22 cellular contexts compared by ENCODE assay signal in the genomic region with DNA sequence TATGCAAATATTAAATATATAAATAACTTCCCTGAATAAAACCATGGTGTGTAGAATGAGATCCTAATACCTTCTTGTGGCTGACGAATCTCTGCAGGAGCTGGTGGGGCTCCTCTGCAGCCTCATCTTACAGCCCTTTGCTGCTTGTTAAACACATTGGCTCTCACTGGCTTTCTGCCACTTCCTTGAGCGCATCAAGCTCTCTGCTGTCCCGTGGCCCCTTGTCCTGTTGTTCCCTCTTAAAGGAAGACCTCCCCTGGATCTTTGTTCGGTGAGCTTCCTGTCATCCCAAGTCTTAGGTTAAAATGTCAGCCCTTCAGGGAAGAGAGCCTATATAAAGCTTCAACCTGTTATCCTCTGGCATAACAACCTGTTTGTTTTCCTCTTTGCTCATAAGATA.
DNase-seq lines count a peak whose midpoint lies in the region; FAIRE-seq and TF ChIP-seq lines count a peak whose summit lies in the region.
"Had no signal": no experiment of that assay in that cellular context is flagged by ENCODE, and none has a peak within 500 bp of the region (broad histone marks: within the 10 kb centered on the region; RNA-seq: fewer than 3 reads in every experiment).

No MANE protein-coding gene starts in this region.

- DNase-seq in A172 (ENCODE audit: low spot score) (peak; percentile 16), M059J (ENCODE audit: low read depth) (peak; percentile 30), astrocyte of the hippocampus (ENCODE audit: low read depth, low spot score) (peak; percentile 16), neural progenitor cell (ENCODE audit: low spot score) (peak; percentile 65), sigmoid colon (no peak), kidney (no peak), NCI-H2081 treated with DMSO at 0.1 percent for 48 hours (lab: John Stamatoyannopoulos, UW) (no peak), hypothalamus (lab: John Stamatoyannopoulos, UW) (no peak)
- DNase-seq: CD4-positive, alpha-beta memory T cell; DMS153; EL; GOT3; KG1; NCI-H1048; NCI-H1436; NCI-H748 treated with DMSO at 0.1 percent for 48 hours; NK-92 treated with Interleukin-12 subunit alpha and Interleukin-12 subunit beta, amount 100 ng/mL, for 24 hours; Peyer's patch; Right ventricle myocardium superior had no signal

- no peak overlapping the region for H3K4me3 Mint-ChIP-seq in neural progenitor cell
- H3K4me3 Mint-ChIP-seq: CD4-positive, alpha-beta memory T cell had no signal

- H3K4me1 ChIP-seq in neural progenitor cell (no peaks in the 10 kb centered on the region), sigmoid colon (no peaks in the 10 kb centered on the region), kidney (ENCODE audit: control insufficient read depth in 1 of 2, insufficient read depth in 1 of 2, low read depth in 1 of 2, low read length in 2 of 2) (no peaks in the 10 kb centered on the region)
- H3K4me1 ChIP-seq: A549, BLaER1, Peyer's patch had no signal

- H4K20me1 ChIP-seq in neural progenitor cell (ENCODE audit: low read depth) = no peaks in the 10 kb centered on the region
- H4K20me1 ChIP-seq: BLaER1 had no signal

- H3K27me3 ChIP-seq in neural progenitor cell (no peaks in the 10 kb centered on the region), sigmoid colon (no peaks in the 10 kb centered on the region)
- H3K27me3 ChIP-seq: BLaER1, Peyer's patch had no signal

- H3K4me1 Mint-ChIP-seq in neural progenitor cell = peaks cover 13% of the 10 kb centered on the region
- H3K4me1 Mint-ChIP-seq: CD4-positive, alpha-beta memory T cell had no signal

- H3K9ac ChIP-seq in neural progenitor cell = no peak overlapping the region
- no peak overlapping the region for H3K9ac ChIP-seq in kidney (ENCODE audit: low read length in 2 of 2)
- H3K9ac ChIP-seq: BLaER1 had no signal

- H3K27ac ChIP-seq in neural progenitor cell = no peak overlapping the region
- H3K27ac ChIP-seq in sigmoid colon = no peak overlapping the region
- H3K27ac ChIP-seq in kidney (ENCODE audit: low read depth in 2 of 2, low read length in 2 of 2) = no peak overlapping the region
- H3K27ac ChIP-seq: A549, BLaER1, Peyer's patch had no signal

- TF ChIP-seq CTCF in neural progenitor cell (IDR thresholded peaks at IDR 0.05) (no peak), sigmoid colon (IDR thresholded peaks at IDR 0.05) (no peak), kidney (IDR thresholded peaks at IDR 0.05; ENCODE audit: borderline replicate concordance, extremely low read depth, insufficient read depth) (no peak)

- peak overlapping the region; percentile 45 for H2AFZ ChIP-seq in neural progenitor cell (replicated peaks)

- intact Hi-C loops in sigmoid colon (cut with DNase I) = no loop called here
- intact Hi-C loops in kidney (cut with DNase I) = no loop called here

- peak overlapping the region; percentile 4 for H3K27ac Mint-ChIP-seq in neural progenitor cell
- H3K27ac Mint-ChIP-seq: CD4-positive, alpha-beta memory T cell had no signal

- no peak for FAIRE-seq in kidney (lab: Jason Lieb, UNC)
- FAIRE-seq: A549, GM12891 had no signal

- no peaks in the 10 kb centered on the region for H3K79me2 ChIP-seq in neural progenitor cell (ENCODE audit: low read depth)

- no peaks in the 10 kb centered on the region for H3F3A ChIP-seq in neural progenitor cell (ENCODE audit: low read depth)

- H3K36me3 ChIP-seq in neural progenitor cell = no peaks in the 10 kb centered on the region
- H3K36me3 ChIP-seq in sigmoid colon = no peaks in the 10 kb centered on the region
- H3K36me3 ChIP-seq in kidney (ENCODE audit: control insufficient read depth in 1 of 2, insufficient read depth in 2 of 2, low read length in 2 of 2) = no peaks in the 10 kb centered on the region
- H3K36me3 ChIP-seq: BLaER1, Peyer's patch had no signal

- no peaks in the 10 kb centered on the region for H3K9me3 ChIP-seq in neural progenitor cell (ENCODE audit: low read depth)
- H3K9me3 ChIP-seq in sigmoid colon = no peaks in the 10 kb centered on the region
- no peaks in the 10 kb centered on the region for H3K9me3 ChIP-seq in kidney (ENCODE audit: control insufficient read depth in 1 of 2, low read length in 2 of 2)
- H3K9me3 ChIP-seq: A549, BLaER1, Peyer's patch had no signal

- 40 to 53% methylated on average over 4 of the region's 4 CpGs for WGBS in sigmoid colon, 2 donors

- TF ChIP-seq POLR2A in sigmoid colon (IDR thresholded peaks at IDR 0.05) = no peak

- H3K4me3 ChIP-seq in neural progenitor cell (no peak overlapping the region), sigmoid colon (no peak overlapping the region), kidney (ENCODE audit: low read length in 2 of 2) (no peak overlapping the region)
- H3K4me3 ChIP-seq: A549, BLaER1, Peyer's patch had no signal

- H3K36me3 Mint-ChIP-seq in neural progenitor cell = no peaks in the 10 kb centered on the region
- H3K36me3 Mint-ChIP-seq: CD4-positive, alpha-beta memory T cell had no signal

- H3K27me3 Mint-ChIP-seq in neural progenitor cell (ENCODE audit: insufficient read depth, low read depth) = no peaks in the 10 kb centered on the region
- H3K27me3 Mint-ChIP-seq: CD4-positive, alpha-beta memory T cell had no signal

- TF ChIP-seq EP300 in sigmoid colon (IDR thresholded peaks at IDR 0.05) = no peak

- no peaks in the 10 kb centered on the region for H3K9me3 Mint-ChIP-seq in neural progenitor cell

- H3K4me2 ChIP-seq in neural progenitor cell = no peak overlapping the region
- H3K4me2 ChIP-seq: A549, BLaER1 had no signal

Comparison
In these comparisons a context has a peak if more than half of its experiments do, and no peak if none do; other contexts are left out.
1. DNase-seq: peak in A172 (single experiment), M059J (single experiment), astrocyte of the hippocampus (single experiment) and neural progenitor cell (single experiment); none in sigmoid colon (single experiment), kidney (single experiment), NCI-H2081 treated with DMSO at 0.1 percent for 48 hours (single experiment) and hypothalamus (0 of 51).